Comparison of ENCODE assay signal across 35 cellular contexts in the genomic region with DNA sequence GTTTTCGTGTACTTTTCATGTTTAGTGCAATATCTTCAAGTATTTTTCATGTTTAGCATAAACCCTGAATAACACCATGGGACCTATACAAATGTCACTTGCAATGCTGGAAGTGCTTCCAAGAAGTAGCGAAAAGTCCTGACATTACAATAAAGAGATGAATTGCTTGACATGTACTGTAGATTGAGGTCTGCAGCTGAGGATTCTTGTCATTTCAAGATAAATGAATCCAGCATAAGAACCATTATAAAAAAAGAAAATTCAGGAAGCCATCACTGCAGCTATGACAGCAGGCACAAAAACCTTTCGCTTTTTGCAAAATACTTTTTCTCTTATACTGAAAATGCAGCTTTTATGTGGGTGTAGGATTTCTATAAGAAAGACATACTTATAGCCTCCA.
"Had no signal": no experiment of that assay in that cellular context is flagged by ENCODE, and none has a peak within 500 bp of the region (broad histone marks: within the 10 kb centered on the region; RNA-seq: fewer than 3 reads in every experiment).

No MANE protein-coding gene starts in this region.

- DNase-seq: Karpas-422, Kasumi-1, MG63, MM.1S, MV-4-11, NCI-H1048, NCI-H1092, NCI-H1092 treated with DMSO at 0.1 percent for 48 hours, NCI-H1105, NCI-H1105 treated with DMSO at 0.1 percent for 48 hours, NCI-H1417, NCI-H1417 treated with DMSO at 0.1 percent for 48 hours, NCI-H1436, NCI-H1436 treated with DMSO at 0.1 percent for 48 hours, NCI-H146, NCI-H1694, NCI-H1694 treated with DMSO at 0.1 percent for 48 hours, NCI-H187, NCI-H187 treated with DMSO at 0.1 percent for 48 hours, NCI-H1930, NCI-H2029, NCI-H2029 treated with DMSO at 0.1 percent for 48 hours, NCI-H2081, NCI-H2081 treated with DMSO at 0.1 percent for 48 hours, NCI-H2107, NCI-H2171, NCI-H2171 treated with DMSO at 0.1 percent for 48 hours, NCI-H2227 treated with DMSO at 0.1 percent for 48 hours, NCI-H226, NCI-H345, NCI-H446, NCI-H446 treated with DMSO at 0.1 percent for 48 hours, NCI-H510A, NCI-H510A treated with DMSO at 0.1 percent for 48 hours, NCI-H524 had no signal

- H3K4me3 ChIP-seq: MG63 had no signal

- H3K9me3 ChIP-seq: MG63 had no signal

- H3K27me3 ChIP-seq: MG63 had no signal
